Comparison of ENCODE assay signal across 1 cellular context in genomic region chr9:71644819-71645362, GRCh38.
TF ChIP-seq lines count a peak whose summit lies in the region.

No MANE protein-coding gene starts in this region.

TF ChIP-seq in HepG2, 621 proteins besides CTCF, POLR2A, EP300 and RAD21:
- TF ChIP-seq, protein P1, sequence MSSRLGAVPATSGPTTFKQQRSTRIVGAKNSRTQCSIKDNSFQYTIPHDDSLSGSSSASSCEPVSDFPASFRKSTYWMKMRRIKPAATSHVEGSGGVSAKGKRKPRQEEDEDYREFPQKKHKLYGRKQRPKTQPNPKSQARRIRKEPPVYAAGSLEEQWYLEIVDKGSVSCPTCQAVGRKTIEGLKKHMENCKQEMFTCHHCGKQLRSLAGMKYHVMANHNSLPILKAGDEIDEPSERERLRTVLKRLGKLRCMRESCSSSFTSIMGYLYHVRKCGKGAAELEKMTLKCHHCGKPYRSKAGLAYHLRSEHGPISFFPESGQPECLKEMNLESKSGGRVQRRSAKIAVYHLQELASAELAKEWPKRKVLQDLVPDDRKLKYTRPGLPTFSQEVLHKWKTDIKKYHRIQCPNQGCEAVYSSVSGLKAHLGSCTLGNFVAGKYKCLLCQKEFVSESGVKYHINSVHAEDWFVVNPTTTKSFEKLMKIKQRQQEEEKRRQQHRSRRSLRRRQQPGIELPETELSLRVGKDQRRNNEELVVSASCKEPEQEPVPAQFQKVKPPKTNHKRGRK (CRISPR knock-in tag; IDR thresholded peaks at IDR 0.05), result 0 out of 2 replicates have a peak, but pooled peaks have one; percentile 62
- no peak for TF ChIP-seq ZNF30 (CRISPR knock-in tag; IDR thresholded peaks at IDR 0.05)
TF ChIP-seq in HepG2: peak in this region for 1.
